ENCODE assay signal across 14 cellular contexts in genomic region chr3:126958638-126959085, GRCh38.
"Had no signal": no experiment of that assay in that cellular context is flagged by ENCODE, and none has a peak within 500 bp of the region (broad histone marks: within the 10 kb centered on the region; RNA-seq: fewer than 3 reads in every experiment).

No MANE protein-coding gene starts in this region.

- ATAC-seq: foreskin keratinocyte; heart left ventricle; lower lobe of right lung; right cardiac atrium; stimulated activated naive CD8-positive, alpha-beta T cell treated with anti-CD3 and anti-CD28 coated beads, Interleukin-15, Interleukin-2, amounts not matched to agents 100 U/mL and 50 U/mL, for 24 hours had no signal

- H3K27ac Mint-ChIP-seq: activated naive CD4-positive, alpha-beta T cell treated with anti-CD3 and anti-CD28 coated beads, Interleukin-2, amount 50 U/mL, for 24 hours; mesothelial cell of epicardium had no signal

- H3K27me3 ChIP-seq: brain microvascular endothelial cell, foreskin keratinocyte, heart left ventricle, suprapubic skin had no signal

- H3K4me3 ChIP-seq: heart left ventricle, lower lobe of right lung, SK-N-MC, suprapubic skin had no signal

- H3K27ac ChIP-seq: brain microvascular endothelial cell, foreskin keratinocyte, heart left ventricle, lower lobe of right lung, SK-N-MC had no signal

- H3K27me3 Mint-ChIP-seq: activated naive CD4-positive, alpha-beta T cell treated with anti-CD3 and anti-CD28 coated beads, Interleukin-2, amount 50 U/mL, for 24 hours had no signal

- H3K4me3 Mint-ChIP-seq: activated naive CD4-positive, alpha-beta T cell treated with anti-CD3 and anti-CD28 coated beads, Interleukin-2, amount 50 U/mL, for 24 hours; mesothelial cell of epicardium had no signal

- DNase-seq: activated CD4-positive, alpha-beta T cell treated with anti-CD3 and anti-CD28 coated beads, Interleukin-2, amount 50 U/mL, for 1 hour; activated CD4-positive, CD25-positive, alpha-beta regulatory T cell; amniotic stem cell; brain microvascular endothelial cell; foreskin keratinocyte; islet precursor cell; lower lobe of right lung; stimulated activated naive CD8-positive, alpha-beta T cell treated with anti-CD3 and anti-CD28 coated beads, Interleukin-15, Interleukin-2, amounts not matched to agents 100 U/mL and 50 U/mL, for 24 hours had no signal

- H3K4me1 Mint-ChIP-seq: activated naive CD4-positive, alpha-beta T cell treated with anti-CD3 and anti-CD28 coated beads, Interleukin-2, amount 50 U/mL, for 24 hours had no signal

- H3K9me3 Mint-ChIP-seq: activated naive CD4-positive, alpha-beta T cell treated with anti-CD3 and anti-CD28 coated beads, Interleukin-2, amount 50 U/mL, for 24 hours; mesothelial cell of epicardium had no signal

- H3K9me3 ChIP-seq: heart left ventricle, lower lobe of right lung, suprapubic skin had no signal

- H3K36me3 ChIP-seq: brain microvascular endothelial cell, heart left ventricle, lower lobe of right lung, suprapubic skin had no signal
